2 cellular contexts compared by ENCODE assay signal in the genomic region with DNA sequence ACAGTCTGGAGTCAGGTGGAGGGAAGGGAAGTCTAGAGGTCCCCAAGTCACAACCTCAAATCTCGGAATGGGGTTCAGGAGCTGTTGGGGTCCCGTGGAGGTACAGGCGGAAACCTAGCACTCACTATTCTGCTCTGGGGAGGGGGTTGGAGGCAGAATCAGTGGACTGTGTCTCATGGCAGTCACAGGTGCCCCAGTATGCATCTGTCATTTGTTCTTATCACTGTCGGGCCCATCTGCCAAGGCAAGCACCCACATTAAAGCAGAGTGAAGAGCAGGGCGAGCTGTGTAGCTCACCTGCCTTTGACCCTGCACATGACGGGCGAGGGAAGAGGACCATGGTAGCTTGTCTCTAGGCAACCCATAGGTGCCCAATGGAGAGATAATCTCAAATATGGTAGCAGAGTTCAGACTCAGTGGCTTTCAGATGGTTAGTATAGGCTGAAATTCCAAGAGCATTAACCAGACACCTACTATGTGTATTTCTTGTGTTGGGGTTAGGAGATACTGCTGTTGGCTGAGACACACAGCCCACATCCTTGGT.
TF ChIP-seq lines count a peak whose summit lies in the region.

No MANE protein-coding gene starts in this region.

TF ChIP-seq in HepG2, 621 proteins besides CTCF, POLR2A, EP300 and RAD21:
- TF ChIP-seq MEIS1 (CRISPR knock-in tag; IDR thresholded peaks at IDR 0.05; ENCODE audit: borderline replicate concordance) = no peak
- TF ChIP-seq PTBP1 (IDR thresholded peaks at IDR 0.05; ENCODE audit: low read depth, low read length, poor library complexity, severe bottlenecking) = no peak
- TF ChIP-seq, protein P1, sequence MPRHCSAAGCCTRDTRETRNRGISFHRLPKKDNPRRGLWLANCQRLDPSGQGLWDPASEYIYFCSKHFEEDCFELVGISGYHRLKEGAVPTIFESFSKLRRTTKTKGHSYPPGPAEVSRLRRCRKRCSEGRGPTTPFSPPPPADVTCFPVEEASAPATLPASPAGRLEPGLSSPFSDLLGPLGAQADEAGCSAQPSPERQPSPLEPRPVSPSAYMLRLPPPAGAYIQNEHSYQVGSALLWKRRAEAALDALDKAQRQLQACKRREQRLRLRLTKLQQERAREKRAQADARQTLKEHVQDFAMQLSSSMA (CRISPR knock-in tag; IDR thresholded peaks at IDR 0.05) = no peak
- no peak for TF ChIP-seq DNMT1 (CRISPR knock-in tag; IDR thresholded peaks at IDR 0.05)
- TF ChIP-seq ZNF10 (CRISPR knock-in tag; IDR thresholded peaks at IDR 0.05; ENCODE audit: borderline replicate concordance, low read depth) = no peak
- TF ChIP-seq ZKSCAN1 (IDR thresholded peaks at IDR 0.05; ENCODE audit: low read length) = no peak
- no peak for TF ChIP-seq ARNT2 (CRISPR knock-in tag; IDR thresholded peaks at IDR 0.05; ENCODE audit: low read depth)
- peak; percentile 49 for TF ChIP-seq POLR2G (IDR thresholded peaks at IDR 0.05; ENCODE audit: low read depth, low read length)
- TF ChIP-seq ETV5 (CRISPR knock-in tag; IDR thresholded peaks at IDR 0.05; ENCODE audit: borderline replicate concordance) = no peak
- TF ChIP-seq, protein P2, sequence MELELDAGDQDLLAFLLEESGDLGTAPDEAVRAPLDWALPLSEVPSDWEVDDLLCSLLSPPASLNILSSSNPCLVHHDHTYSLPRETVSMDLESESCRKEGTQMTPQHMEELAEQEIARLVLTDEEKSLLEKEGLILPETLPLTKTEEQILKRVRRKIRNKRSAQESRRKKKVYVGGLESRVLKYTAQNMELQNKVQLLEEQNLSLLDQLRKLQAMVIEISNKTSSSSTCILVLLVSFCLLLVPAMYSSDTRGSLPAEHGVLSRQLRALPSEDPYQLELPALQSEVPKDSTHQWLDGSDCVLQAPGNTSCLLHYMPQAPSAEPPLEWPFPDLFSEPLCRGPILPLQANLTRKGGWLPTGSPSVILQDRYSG (CRISPR knock-in tag; IDR thresholded peaks at IDR 0.05) = no peak
- no peak for TF ChIP-seq ZNF337 (CRISPR knock-in tag; IDR thresholded peaks at IDR 0.05; ENCODE audit: borderline replicate concordance, low read depth)
- TF ChIP-seq RBM22 (optimal IDR thresholded peaks at IDR 0.05; ENCODE audit: low read length) = peak; percentile 97
- TF ChIP-seq ZBTB42 (CRISPR knock-in tag; IDR thresholded peaks at IDR 0.05) = no peak
- no peak for TF ChIP-seq SALL1 (CRISPR knock-in tag; IDR thresholded peaks at IDR 0.05)
- 0 out of 2 replicates have a peak, but pooled peaks have one; percentile 30 for TF ChIP-seq FOXO4 (CRISPR knock-in tag; conservative IDR thresholded peaks at IDR 0.05)
- TF ChIP-seq PAXIP1 (CRISPR knock-in tag; conservative IDR thresholded peaks at IDR 0.05) = no peak
- no peak for TF ChIP-seq ZNF577 (CRISPR knock-in tag; IDR thresholded peaks at IDR 0.05; ENCODE audit: borderline replicate concordance, low read depth)
- TF ChIP-seq ZBTB7A (CRISPR knock-in tag; IDR thresholded peaks at IDR 0.05) = no peak
- TF ChIP-seq HMG20B (CRISPR knock-in tag; conservative IDR thresholded peaks at IDR 0.05) = no peak
- TF ChIP-seq ZNF616 (CRISPR knock-in tag; IDR thresholded peaks at IDR 0.05; ENCODE audit: low read depth) = no peak
- TF ChIP-seq MAX (IDR thresholded peaks at IDR 0.05) = no peak
- no peak for TF ChIP-seq ATAD3A (CRISPR knock-in tag; IDR thresholded peaks at IDR 0.05)

TF ChIP-seq in H1, 55 proteins besides CTCF, POLR2A, EP300 and RAD21:
- TF ChIP-seq, protein P3, sequence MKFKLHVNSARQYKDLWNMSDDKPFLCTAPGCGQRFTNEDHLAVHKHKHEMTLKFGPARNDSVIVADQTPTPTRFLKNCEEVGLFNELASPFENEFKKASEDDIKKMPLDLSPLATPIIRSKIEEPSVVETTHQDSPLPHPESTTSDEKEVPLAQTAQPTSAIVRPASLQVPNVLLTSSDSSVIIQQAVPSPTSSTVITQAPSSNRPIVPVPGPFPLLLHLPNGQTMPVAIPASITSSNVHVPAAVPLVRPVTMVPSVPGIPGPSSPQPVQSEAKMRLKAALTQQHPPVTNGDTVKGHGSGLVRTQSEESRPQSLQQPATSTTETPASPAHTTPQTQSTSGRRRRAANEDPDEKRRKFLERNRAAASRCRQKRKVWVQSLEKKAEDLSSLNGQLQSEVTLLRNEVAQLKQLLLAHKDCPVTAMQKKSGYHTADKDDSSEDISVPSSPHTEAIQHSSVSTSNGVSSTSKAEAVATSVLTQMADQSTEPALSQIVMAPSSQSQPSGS (IDR thresholded peaks at IDR 0.05; ENCODE audit: low read length) = no peak
- TF ChIP-seq POU5F1 (IDR thresholded peaks at IDR 0.05; ENCODE audit: low read depth, low read length) = no peak
- no peak for TF ChIP-seq NRF1 (IDR thresholded peaks at IDR 0.05; ENCODE audit: low read depth, low read length)
- no peak for TF ChIP-seq ZNF274 (IDR thresholded peaks at IDR 0.05; ENCODE audit: borderline replicate concordance, extremely low read depth, low read length)
- TF ChIP-seq PHF8 (conservative IDR thresholded peaks at IDR 0.05; ENCODE audit: low read depth, low read length) = no peak
- TF ChIP-seq CTBP2 (IDR thresholded peaks at IDR 0.05; ENCODE audit: borderline replicate concordance, insufficient read depth, insufficient read length, low read length) = no peak
- TF ChIP-seq RNF2 (IDR thresholded peaks at IDR 0.05; ENCODE audit: borderline replicate concordance, low read depth, low read length, missing control alignments, poor library complexity, severe bottlenecking) = no peak
- TF ChIP-seq SIRT6 (IDR thresholded peaks at IDR 0.05; ENCODE audit: low read length) = no peak
- TF ChIP-seq RFX5 (IDR thresholded peaks at IDR 0.05; ENCODE audit: borderline replicate concordance, low read depth, low read length) = no peak
- no peak for TF ChIP-seq JUN (IDR thresholded peaks at IDR 0.05; ENCODE audit: low read depth, low read length)
- TF ChIP-seq MAX (IDR thresholded peaks at IDR 0.05) = no peak
- TF ChIP-seq CHD2 (IDR thresholded peaks at IDR 0.05; ENCODE audit: low read length) = no peak
